ENCODE assay signal across 24 cellular contexts in genomic region chr3:110710156-110710555, GRCh38.
"Had no signal": no experiment of that assay in that cellular context is flagged by ENCODE, and none has a peak within 500 bp of the region (broad histone marks: within the 10 kb centered on the region; RNA-seq: fewer than 3 reads in every experiment).

No MANE protein-coding gene starts in this region.

- DNase-seq: cortex of kidney; dorsolateral prefrontal cortex; effector memory CD4-positive, alpha-beta T cell; esophagus squamous epithelium; foreskin fibroblast; glutamatergic neuron; kidney; left cardiac atrium; left ventricle myocardium superior; mesendoderm; naive B cell; occipital lobe; stimulated activated CD4-positive, alpha-beta T cell treated with anti-CD3 and anti-CD28 coated beads, Interleukin-2, amount 100 ng/mL, for 48 hours; stimulated activated naive CD8-positive, alpha-beta T cell treated with anti-CD3 and anti-CD28 coated beads, Interleukin-15, Interleukin-2, amounts not matched to agents 100 U/mL and 50 U/mL, for 24 hours; thyroid gland; upper lobe of left lung; uterus had no signal

- H3K27me3 ChIP-seq: dorsolateral prefrontal cortex, esophagus squamous epithelium, gastroesophageal sphincter, pancreas, suprapubic skin, thyroid gland, upper lobe of left lung, uterus had no signal

- H3K4me1 Mint-ChIP-seq: naive B cell, nephron had no signal

- H3K4me1 ChIP-seq: esophagus squamous epithelium, gastroesophageal sphincter, pancreas, suprapubic skin, thyroid gland, upper lobe of left lung, uterus had no signal

- H3K4me3 Mint-ChIP-seq: naive B cell, nephron had no signal

- H3K4me3 ChIP-seq: dorsolateral prefrontal cortex, esophagus squamous epithelium, gastroesophageal sphincter, pancreas, smooth muscle cell, suprapubic skin, thyroid gland, upper lobe of left lung, uterus had no signal

- ATAC-seq: gastroesophageal sphincter; left cardiac atrium; left ventricle myocardium superior; right cardiac atrium; stimulated activated naive CD8-positive, alpha-beta T cell treated with anti-CD3 and anti-CD28 coated beads, Interleukin-15, Interleukin-2, amounts not matched to agents 100 U/mL and 50 U/mL, for 24 hours had no signal

- H3K4me2 ChIP-seq: smooth muscle cell had no signal

- H3K27me3 Mint-ChIP-seq: progenitor cell of endocrine pancreas had no signal

- H3K36me3 ChIP-seq: esophagus squamous epithelium, gastroesophageal sphincter, pancreas, suprapubic skin, thyroid gland, upper lobe of left lung, uterus had no signal

- H3K27ac Mint-ChIP-seq: naive B cell, nephron, progenitor cell of endocrine pancreas had no signal

- H3K27ac ChIP-seq: dorsolateral prefrontal cortex, esophagus squamous epithelium, gastroesophageal sphincter, pancreas, suprapubic skin, thyroid gland, upper lobe of left lung, uterus had no signal

- H3K9me3 ChIP-seq: esophagus squamous epithelium, gastroesophageal sphincter, pancreas, suprapubic skin, thyroid gland, upper lobe of left lung, uterus had no signal

- H3K36me3 Mint-ChIP-seq: naive B cell had no signal

- FAIRE-seq: kidney, pancreas had no signal
